8 cellular contexts compared by ENCODE assay signal in genomic region chr5:50962934-50963646, GRCh38.
DNase-seq lines count a peak whose midpoint lies in the region; ATAC-seq and TF ChIP-seq lines count a peak whose summit lies in the region.

No MANE protein-coding gene starts in this region.

- no peak overlapping the region for H3K27ac ChIP-seq in muscle layer of colon (ENCODE audit: low read depth, low read length)

- intact Hi-C loops in Caco-2 (cut with micrococcal nuclease; ENCODE audit: unreplicated experiment) = loop anchor here (1.0 to 10.0 kb wide), 7 partner anchors 172 to 1597 kb away; no protein-coding TSS in a partner anchor

- TF ChIP-seq POLR2A in erythroblast (IDR thresholded peaks at IDR 0.05; ENCODE audit: low read length) = no peak

- H3K9ac ChIP-seq in muscle layer of colon (ENCODE audit: low read length) = no peak overlapping the region

- BruUV-seq in Caco-2 (replicated peaks; lab: Mats Ljungman, UMichigan) = no TSS peak

- H3K27me3 Mint-ChIP-seq in Caco-2 (ENCODE audit: insufficient read depth, unreplicated experiment) = peaks cover 5% of the 10 kb centered on the region

- H3K36me3 Mint-ChIP-seq in Caco-2 (ENCODE audit: insufficient read depth, unreplicated experiment) = no peaks in the 10 kb centered on the region

- H3K36me3 ChIP-seq in Caco-2 (ENCODE audit: control insufficient read depth, insufficient read depth, low read length) (no peaks in the 10 kb centered on the region), muscle layer of colon (ENCODE audit: insufficient read depth, low read length) (no peaks in the 10 kb centered on the region)

- H3K27me3 ChIP-seq in Caco-2 (replicated peaks; ENCODE audit: control insufficient read depth, insufficient read depth, low read length) (no peaks in the 10 kb centered on the region), muscle layer of colon (ENCODE audit: control insufficient read depth in 1 of 2, insufficient read depth in 2 of 2, low read length in 2 of 2) (peaks cover 55 to 64% of the 10 kb centered on the region in 2 donors)

- H3K4me1 ChIP-seq in Caco-2 (no peaks in the 10 kb centered on the region), muscle layer of colon (ENCODE audit: insufficient read depth, low read length) (peaks cover 26% of the 10 kb centered on the region)

- peak; percentile 95 to 98 for TF ChIP-seq CTCF in Caco-2 (IDR thresholded peaks at IDR 0.05; ENCODE audit: insufficient read depth in 1 of 2, low read depth in 1 of 2, low read length in 1 of 2, severe bottlenecking in 1 of 2, unreplicated experiment in 1 of 2)

- peak; percentile 66 to 78 for DNase-seq in Caco-2
- peak; percentile 3 for DNase-seq in HS-27A (ENCODE audit: low read depth)
- peak; percentile 46 for DNase-seq in NOMO-1 treated with dmso at 0.1 percent for 144 hours (lab: John Stamatoyannopoulos, UW; ENCODE audit: unreplicated experiment)
- DNase-seq in activated T-cell treated with anti-CD3 and anti-CD28 coated beads for 1 hour (ENCODE audit: low read depth) = peak; percentile 52
- DNase-seq in erythroblast (lab: John Stamatoyannopoulos, UW) = peak; percentile 45 to 66
- DNase-seq in stimulated activated CD8-positive, alpha-beta memory T cell treated with anti-CD3 and anti-CD28 coated beads, Interleukin-7, amount 100 ng/mL, for 48 hours (ENCODE audit: extremely low read depth in 1 of 2, low read depth in 1 of 2) = peak; percentile 31 to 37

- H3K27ac Mint-ChIP-seq in Caco-2 (ENCODE audit: unreplicated experiment) = no peak overlapping the region

- no peaks in the 10 kb centered on the region for H3K9me3 Mint-ChIP-seq in Caco-2 (ENCODE audit: unreplicated experiment)

- CTCF ChIA-PET in Caco-2 (lab: Charles Lee) = interaction anchor here (0.5 to 1.0 kb wide), 6 partner anchors 203 to 1044 kb away, joined by 3 to 6 read pairs (median 4); no protein-coding TSS in a partner anchor

- no peaks in the 10 kb centered on the region for H3K9me3 ChIP-seq in Caco-2
- no peaks in the 10 kb centered on the region for H3K9me3 ChIP-seq in muscle layer of colon (ENCODE audit: low read length)

- H3K4me3 Mint-ChIP-seq in Caco-2 (ENCODE audit: unreplicated experiment) = peak overlapping the region; percentile 72

- H3K4me1 Mint-ChIP-seq in Caco-2 (ENCODE audit: low read depth, unreplicated experiment) = no peaks in the 10 kb centered on the region

- H3K4me3 ChIP-seq in Caco-2 (ENCODE audit: low read depth, low read length) (peak overlapping the region; percentile 16), muscle layer of colon (ENCODE audit: low read depth in 1 of 2, low read length in 2 of 2) (peak overlapping the region; percentile 44 to 55)

- POLR2A ChIA-PET in Caco-2 (lab: Charles Lee) = no interaction called here

- ATAC-seq in GM21360 (IDR thresholded peaks at IDR 0.05; ENCODE audit: unreplicated experiment) = peak; percentile 76

Comparison
In these comparisons a context has a peak if more than half of its experiments do, and no peak if none do; other contexts are left out.
1. DNase-seq: peak in every context shown above with its lines; median percentile 72 in Caco-2; 56 in erythroblast; 52 in activated T-cell treated with anti-CD3 and anti-CD28 coated beads for 1 hour; 46 in NOMO-1 treated with dmso at 0.1 percent for 144 hours; 34 in stimulated activated CD8-positive, alpha-beta memory T cell treated with anti-CD3 and anti-CD28 coated beads, Interleukin-7, amount 100 ng/mL, for 48 hours; 3 in HS-27A.